ENCODE assay signal across 28 cellular contexts in the genomic region with DNA sequence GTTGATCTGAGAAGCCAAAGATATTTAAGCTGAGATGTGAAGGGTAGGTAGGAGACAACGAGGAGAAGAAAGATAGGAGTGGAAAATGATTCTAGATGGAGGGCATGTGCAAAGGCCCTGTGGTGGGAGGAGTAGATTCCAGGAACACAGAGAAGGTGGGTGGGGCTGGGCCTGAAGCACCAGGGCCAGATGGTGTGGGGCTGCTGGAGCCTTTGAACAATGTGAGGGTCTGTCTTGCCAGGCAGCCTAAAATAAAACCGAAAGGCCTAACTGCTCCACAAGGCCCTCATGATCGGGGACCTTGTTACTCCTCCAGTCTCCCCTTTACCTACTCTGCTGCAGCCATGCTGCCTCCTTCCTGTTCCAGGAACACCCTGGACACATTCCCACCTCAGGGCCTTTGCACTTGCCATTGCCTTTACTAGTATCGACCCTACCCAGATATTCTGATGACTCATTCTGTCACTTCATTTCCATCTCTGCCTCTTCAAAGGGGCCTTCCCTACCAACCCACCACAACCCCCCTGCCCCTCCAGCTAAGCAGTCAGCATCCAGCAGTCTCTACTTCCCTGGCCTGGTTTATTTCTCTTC. TPM values are rescaled to one million over a fixed set of nuclear protein-coding genes. Genes with fewer than 3 reads are reported as not detected.
DNase-seq lines count a peak whose midpoint lies in the region; ATAC-seq, FAIRE-seq and TF ChIP-seq lines count a peak whose summit lies in the region.
"Had no signal": no experiment of that assay in that cellular context is flagged by ENCODE, and none has a peak within 500 bp of the region (broad histone marks: within the 10 kb centered on the region; RNA-seq: fewer than 3 reads in every experiment).

No MANE protein-coding gene starts in this region.

- H3K27me3 ChIP-seq in keratinocyte (ENCODE audit: control insufficient read depth, extremely low read depth, insufficient read depth, low read length) (no peaks in the 10 kb centered on the region), hepatocyte (no peaks in the 10 kb centered on the region)
- H3K27me3 ChIP-seq: esophagus squamous epithelium, right lobe of liver, thyroid gland had no signal

- no peaks in the 10 kb centered on the region for H3K9me1 ChIP-seq in keratinocyte (ENCODE audit: control insufficient read depth, extremely low read depth, insufficient read depth, low read length)

- H3K36me3 ChIP-seq in HEK293 (ENCODE audit: control insufficient read depth in 2 of 2, insufficient read depth in 1 of 2, low read length in 2 of 2) (no peaks in the 10 kb centered on the region), keratinocyte (ENCODE audit: control insufficient read depth in 2 of 2, extremely low read depth in 1 of 2, insufficient read depth in 2 of 2, low read length in 2 of 2) (no peaks in the 10 kb centered on the region), hepatocyte (replicated peaks; ENCODE audit: insufficient read depth, low read depth) (no peaks in the 10 kb centered on the region)
- H3K36me3 ChIP-seq: esophagus squamous epithelium, HAP-1, right lobe of liver, thyroid gland had no signal

- H3K4me1 Mint-ChIP-seq in activated T-cell treated with anti-CD3 and anti-CD28 coated beads, Interleukin-2, amount 50 U/mL, for 24 hours (ENCODE audit: low read depth), result peaks cover 60% of the 10 kb centered on the region
- peaks cover 79% of the 10 kb centered on the region for H3K4me1 Mint-ChIP-seq in activated T-helper 1 cell treated with anti-CD3 and anti-CD28 coated beads, Interleukin-12 subunit alpha, Interleukin-12 subunit beta, Interleukin-2, Interleukin-4 antibody, amounts not matched to agents 30 ng/mL and 10 ng/mL and 1 ng/mL, durations not matched to agents 14 hours and 24 hours and 36 hours (ENCODE audit: low read depth)
- H3K4me1 Mint-ChIP-seq: endodermal cell, neural crest cell had no signal

- no peak overlapping the region for H3K27ac ChIP-seq in HEK293 (ENCODE audit: extremely low read depth, low read depth, low read length)
- no peak overlapping the region for H3K27ac ChIP-seq in keratinocyte (ENCODE audit: control insufficient read depth, insufficient read depth, low read length)
- no peak overlapping the region for H3K27ac ChIP-seq in hepatocyte
- H3K27ac ChIP-seq: parathyroid adenoma, right lobe of liver, thyroid gland had no signal

- DNase-seq in activated T-cell treated with anti-CD3 and anti-CD28 coated beads, Interleukin-2, amount 50 U/mL, for 24 hours, result no peak
- no peak for DNase-seq in activated T-cell treated with anti-CD3 and anti-CD28 coated beads, Interleukin-2, amount 50 U/mL, for 48 hours
- no peak for DNase-seq in activated T-helper 1 cell treated with anti-CD3 and anti-CD28 coated beads, Interleukin-12 subunit alpha, Interleukin-12 subunit beta, Interleukin-2, Interleukin-4 antibody, amounts not matched to agents 30 ng/mL and 10 ng/mL and 1 ng/mL, durations not matched to agents 14 hours and 24 hours and 36 hours (ENCODE audit: low spot score)
- no peak for DNase-seq in keratinocyte (ENCODE audit: low read depth, low spot score)
- no peak for DNase-seq in H4 (ENCODE audit: low spot score)
- DNase-seq in hepatocyte (ENCODE audit: low spot score), result no peak
- DNase-seq: ACHN, activated B cell treated with CpG ODN at 0.5 μM for 24 hours, amygdala, Calu3, cortex of kidney, endodermal cell, esophagus squamous epithelium, islet precursor cell, NCI-H1105, NCI-H1930, NCI-H748 treated with DMSO at 0.1 percent for 48 hours, right lobe of liver, SK-N-SH, T1000, thyroid gland had no signal

- H3K79me2 ChIP-seq in keratinocyte (ENCODE audit: control insufficient read depth, insufficient read depth, low read length) (no peaks in the 10 kb centered on the region), hepatocyte (no peaks in the 10 kb centered on the region)
- H3K79me2 ChIP-seq: parathyroid adenoma had no signal

- no peaks in the 10 kb centered on the region for H3K9me3 Mint-ChIP-seq in activated T-cell treated with anti-CD3 and anti-CD28 coated beads, Interleukin-2, amount 50 U/mL, for 24 hours
- H3K9me3 Mint-ChIP-seq in activated T-helper 1 cell treated with anti-CD3 and anti-CD28 coated beads, Interleukin-12 subunit alpha, Interleukin-12 subunit beta, Interleukin-2, Interleukin-4 antibody, amounts not matched to agents 30 ng/mL and 10 ng/mL and 1 ng/mL, durations not matched to agents 14 hours and 24 hours and 36 hours, result peaks cover 14% of the 10 kb centered on the region
- H3K9me3 Mint-ChIP-seq: activated B cell treated with CpG ODN at 0.5 μM for 24 hours; endodermal cell; neural crest cell; stimulated activated naive CD8-positive, alpha-beta T cell treated with anti-CD3 and anti-CD28 coated beads, Interleukin-15, Interleukin-2, amounts not matched to agents 100 ng/mL and 50 ng/mL, for 24 hours had no signal

- peak overlapping the region; percentile 19 for H3K9ac ChIP-seq in keratinocyte (ENCODE audit: control insufficient read depth, extremely low read depth, insufficient read depth, low read length)
- H3K9ac ChIP-seq: parathyroid adenoma, SK-N-SH had no signal

- FAIRE-seq in keratinocyte (lab: Jason Lieb, UNC), result peak; percentile 61

- dilution Hi-C loops in keratinocyte (cut with MboI; ENCODE audit: extremely low pct_ligation_motif_present, low sequenced_read_pairs), result no loop called here

- ATAC-seq in GM19463 (IDR thresholded peaks at IDR 0.05; ENCODE audit: unreplicated experiment), result no peak
- ATAC-seq: right lobe of liver had no signal

- H4K20me1 ChIP-seq in keratinocyte (ENCODE audit: control insufficient read depth, extremely low read depth, insufficient read depth, low read length) (no peaks in the 10 kb centered on the region), hepatocyte (ENCODE audit: insufficient read depth, poor library complexity, severe bottlenecking) (no peaks in the 10 kb centered on the region)

- intact Hi-C loops in activated T-helper 1 cell treated with anti-CD3 and anti-CD28 coated beads, Interleukin-12 subunit alpha, Interleukin-12 subunit beta, Interleukin-2, Interleukin-4 antibody, amounts not matched to agents 30 ng/mL and 10 ng/mL and 1 ng/mL, durations not matched to agents 14 hours and 24 hours and 36 hours (cut with micrococcal nuclease), result no loop called here

- H3K9me3 ChIP-seq in HEK293 (ENCODE audit: control insufficient read depth, insufficient read depth, low read depth, low read length), result no peaks in the 10 kb centered on the region
- no peaks in the 10 kb centered on the region for H3K9me3 ChIP-seq in keratinocyte (ENCODE audit: control insufficient read depth, low read depth, low read length)
- no peaks in the 10 kb centered on the region for H3K9me3 ChIP-seq in hepatocyte (ENCODE audit: low read depth)
- H3K9me3 ChIP-seq: esophagus squamous epithelium, HAP-1, right lobe of liver, SK-N-SH, thyroid gland had no signal

- no peak overlapping the region for H3K4me3 ChIP-seq in HEK293 (ENCODE audit: low read depth, low read length)
- no peak overlapping the region for H3K4me3 ChIP-seq in keratinocyte (ENCODE audit: control insufficient read depth in 2 of 3, extremely low read depth in 1 of 3, insufficient read depth in 2 of 3, low read depth in 1 of 3, low read length in 3 of 3)
- no peak overlapping the region for H3K4me3 ChIP-seq in hepatocyte
- H3K4me3 ChIP-seq: esophagus squamous epithelium, HAP-1, right lobe of liver, thyroid gland had no signal

- H2AFZ ChIP-seq in keratinocyte (ENCODE audit: control insufficient read depth, low read length) (no peak overlapping the region), hepatocyte (no peak overlapping the region)
- H2AFZ ChIP-seq: parathyroid adenoma had no signal

- POLR2A ChIA-PET in HEK293 (lab: Yijun Ruan, JAX), result interaction anchor here (0.6 kb wide), 2 partner anchors 190 to 538 kb away, joined by 3 read pairs; no protein-coding TSS in a partner anchor

- H3K9me2 ChIP-seq in hepatocyte (replicated peaks; ENCODE audit: insufficient read depth), result no peaks in the 10 kb centered on the region
- H3K9me2 ChIP-seq: SK-N-SH had no signal

- H3K4me2 ChIP-seq in keratinocyte (ENCODE audit: control insufficient read depth, extremely low read depth, insufficient read depth, low read depth, low read length) (no peak overlapping the region), hepatocyte (no peak overlapping the region)
- H3K4me2 ChIP-seq: SK-N-SH had no signal

- H3K36me3 Mint-ChIP-seq in activated T-cell treated with anti-CD3 and anti-CD28 coated beads, Interleukin-2, amount 50 U/mL, for 24 hours (ENCODE audit: low read depth), result no peaks in the 10 kb centered on the region
- peaks cover 33% of the 10 kb centered on the region for H3K36me3 Mint-ChIP-seq in activated T-helper 1 cell treated with anti-CD3 and anti-CD28 coated beads, Interleukin-12 subunit alpha, Interleukin-12 subunit beta, Interleukin-2, Interleukin-4 antibody, amounts not matched to agents 30 ng/mL and 10 ng/mL and 1 ng/mL, durations not matched to agents 14 hours and 24 hours and 36 hours (ENCODE audit: low read depth)

- WGBS in hepatocyte (ENCODE audit: low lambda C conversion rate, missing lambda C conversion rate), result 92% methylated on average over 4 of the region's 4 CpGs

- CTCF ChIA-PET in HEK293 (lab: Yijun Ruan, JAX), result interaction anchor here (0.7 kb wide), 1 partner anchor 38 kb away, joined by 5 read pairs; no protein-coding TSS in a partner anchor

- H3K4me3 Mint-ChIP-seq in activated T-cell treated with anti-CD3 and anti-CD28 coated beads, Interleukin-2, amount 50 U/mL, for 24 hours, result no peak overlapping the region
- H3K4me3 Mint-ChIP-seq in activated T-helper 1 cell treated with anti-CD3 and anti-CD28 coated beads, Interleukin-12 subunit alpha, Interleukin-12 subunit beta, Interleukin-2, Interleukin-4 antibody, amounts not matched to agents 30 ng/mL and 10 ng/mL and 1 ng/mL, durations not matched to agents 14 hours and 24 hours and 36 hours, result no peak overlapping the region
- H3K4me3 Mint-ChIP-seq: activated B cell treated with CpG ODN at 0.5 μM for 24 hours; endodermal cell; neural crest cell; stimulated activated naive CD8-positive, alpha-beta T cell treated with anti-CD3 and anti-CD28 coated beads, Interleukin-15, Interleukin-2, amounts not matched to agents 100 ng/mL and 50 ng/mL, for 24 hours had no signal

- TF ChIP-seq CTCF in HEK293 (tag by site-specific recombination; IDR thresholded peaks at IDR 0.05) (no peak), keratinocyte (optimal IDR thresholded peaks at IDR 0.05 in 1 of 3, IDR thresholded peaks at IDR 0.05 in 1 of 3, conservative IDR thresholded peaks at IDR 0.05 in 1 of 3; ENCODE audit: extremely low read depth in 1 of 3, insufficient read depth in 2 of 3, low read length in 3 of 3) (no peak), hepatocyte (IDR thresholded peaks at IDR 0.05; ENCODE audit: poor library complexity) (no peak)

- H3K27ac Mint-ChIP-seq in activated T-cell treated with anti-CD3 and anti-CD28 coated beads, Interleukin-2, amount 50 U/mL, for 24 hours, result peak overlapping the region; percentile 7
- peak overlapping the region; percentile 71 for H3K27ac Mint-ChIP-seq in activated T-helper 1 cell treated with anti-CD3 and anti-CD28 coated beads, Interleukin-12 subunit alpha, Interleukin-12 subunit beta, Interleukin-2, Interleukin-4 antibody, amounts not matched to agents 30 ng/mL and 10 ng/mL and 1 ng/mL, durations not matched to agents 14 hours and 24 hours and 36 hours
- H3K27ac Mint-ChIP-seq: activated B cell treated with CpG ODN at 0.5 μM for 24 hours; activated T-helper 2 cell treated with anti-CD3 and anti-CD28 coated beads, Interferon-gamma antibody, Interleukin-2, Interleukin-4, amounts not matched to agents 10 μg/mL and 5 μg/mL and 100 μg/mL, durations not matched to agents 14 hours and 24 hours and 36 hours; endodermal cell had no signal

- H3K4me1 ChIP-seq in HEK293 (ENCODE audit: control insufficient read depth, insufficient read depth, low read length) (no peaks in the 10 kb centered on the region), keratinocyte (ENCODE audit: control insufficient read depth, extremely low read depth, insufficient read depth, low read length) (peaks cover 49% of the 10 kb centered on the region), hepatocyte (ENCODE audit: insufficient read depth) (no peaks in the 10 kb centered on the region)
- H3K4me1 ChIP-seq: HAP-1, right lobe of liver, thyroid gland had no signal

- H3K27me3 Mint-ChIP-seq in activated T-cell treated with anti-CD3 and anti-CD28 coated beads, Interleukin-2, amount 50 U/mL, for 24 hours, result no peaks in the 10 kb centered on the region
- H3K27me3 Mint-ChIP-seq in activated T-helper 1 cell treated with anti-CD3 and anti-CD28 coated beads, Interleukin-12 subunit alpha, Interleukin-12 subunit beta, Interleukin-2, Interleukin-4 antibody, amounts not matched to agents 30 ng/mL and 10 ng/mL and 1 ng/mL, durations not matched to agents 14 hours and 24 hours and 36 hours (ENCODE audit: insufficient read depth), result no peaks in the 10 kb centered on the region
- H3K27me3 Mint-ChIP-seq: activated B cell treated with CpG ODN at 0.5 μM for 24 hours; stimulated activated naive CD8-positive, alpha-beta T cell treated with anti-CD3 and anti-CD28 coated beads, Interleukin-15, Interleukin-2, amounts not matched to agents 100 ng/mL and 50 ng/mL, for 24 hours had no signal

RNA-seq across cellular contexts. Expression of a gene that starts 20.0 kb away (rescaled TPM):
- 19.0 and 21.1 TPM in 2 replicates for total RNA-seq in activated T-helper 1 cell treated with anti-CD3 and anti-CD28 coated beads, Interleukin-12 subunit alpha, Interleukin-12 subunit beta, Interleukin-2, Interleukin-4 antibody, amounts not matched to agents 30 ng/mL and 10 ng/mL and 1 ng/mL, durations not matched to agents 14 hours and 24 hours and 36 hours
- 12.3 to 15.5 TPM (median 13.2 TPM) in 3 replicates for polyA plus RNA-seq in keratinocyte
- 14.3 TPM for polyA plus RNA-seq in keratinocyte (2011; ENCODE audit: low read depth)
- polyA plus RNA-seq in keratinocyte (2011; cell fraction: cytosol; rRNA removed), result 10.4 and 20.6 TPM in 2 replicates
- 29.0 and 34.2 TPM in 2 replicates for polyA plus RNA-seq in keratinocyte (2011; cell fraction: nucleus; rRNA removed)
- 16.3 and 19.3 TPM in 2 replicates for polyA plus RNA-seq in keratinocyte (2012; ENCODE audit: low replicate concordance)
- 6.5 to 16.2 TPM (median 7.3 TPM) in 3 replicates for polyA minus RNA-seq in keratinocyte
- polyA minus RNA-seq in keratinocyte (2011; cell fraction: cytosol; rRNA and poly(A)+ RNA removed), result 18.2 TPM
- 6.3 and 7.7 TPM in 2 replicates for polyA minus RNA-seq in keratinocyte (2011; cell fraction: nucleus; rRNA and poly(A)+ RNA removed)
- total RNA-seq in H4 (2014; rRNA removed; shearing (Covaris generic)), result 2.3 and 6.7 TPM in 2 replicates
- total RNA-seq in hepatocyte, result 4.4 and 4.6 TPM in 2 replicates
- polyA plus RNA-seq in hepatocyte, result 6.1 and 8.9 TPM in 2 replicates
